In the genomic region with DNA sequence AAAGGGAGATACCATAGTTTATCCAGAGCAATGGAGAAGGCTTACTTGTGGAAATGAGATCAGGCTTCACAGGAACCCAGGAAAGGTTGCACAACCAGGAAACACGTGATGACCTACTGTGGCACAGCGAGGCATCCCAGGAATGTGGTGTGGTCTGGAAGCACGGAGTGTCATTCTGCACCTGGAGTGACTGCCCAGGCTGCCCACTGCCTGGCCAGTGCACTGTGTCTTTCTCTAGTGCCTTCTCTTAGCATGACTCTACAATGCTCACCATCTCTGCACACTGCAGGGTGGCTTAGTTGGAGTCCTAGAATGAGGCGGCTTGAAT, we compare ENCODE assay signal across 16 cellular contexts. TPM values are rescaled to one million over a fixed set of nuclear protein-coding genes. Genes with fewer than 3 reads are reported as not detected.
DNase-seq lines count a peak whose midpoint lies in the region; ATAC-seq, FAIRE-seq and TF ChIP-seq lines count a peak whose summit lies in the region.
"Had no signal": no experiment of that assay in that cellular context is flagged by ENCODE, and none has a peak within 500 bp of the region (broad histone marks: within the 10 kb centered on the region; RNA-seq: fewer than 3 reads in every experiment).

No MANE protein-coding gene starts in this region.

- H3K4me3 ChIP-seq in right atrium auricular region (no peak overlapping the region), lower leg skin (ENCODE audit: low read depth, poor library complexity, severe bottlenecking) (no peak overlapping the region)
- H3K4me3 ChIP-seq: adrenal gland, dorsolateral prefrontal cortex, tibial nerve had no signal

- no peak overlapping the region for H3K27ac ChIP-seq in right atrium auricular region
- H3K27ac ChIP-seq: 22Rv1, adrenal gland, dorsolateral prefrontal cortex, tibial nerve had no signal

- H3K36me3 ChIP-seq in right atrium auricular region, result no peaks in the 10 kb centered on the region
- H3K36me3 ChIP-seq: adrenal gland, tibial nerve had no signal

- WGBS in lower leg skin, 2 donors, result 63 to 77% methylated on average over 4 of the region's 4 CpGs

- no peaks in the 10 kb centered on the region for H3K27me3 ChIP-seq in right atrium auricular region
- H3K27me3 ChIP-seq: adrenal gland, dorsolateral prefrontal cortex, tibial nerve had no signal

- no peak for DNase-seq in Right ventricle myocardium inferior (ENCODE audit: missing footprints)
- no peak for DNase-seq in right atrium auricular region (ENCODE audit: low spot score)
- DNase-seq in T1000 (lab: John Stamatoyannopoulos, UW), result peak; percentile 6
- peak; percentile 53 for DNase-seq in iPS-NIHi7 (ENCODE audit: extremely low spot score)
- DNase-seq in urothelium cell line (ENCODE audit: low spot score), result peak; percentile 63
- DNase-seq in lower leg skin (ENCODE audit: low spot score in 2 of 2), result no peak
- DNase-seq: adrenal gland; dorsolateral prefrontal cortex; NCI-H146; nucleus accumbens; stimulated activated CD4-positive, alpha-beta T cell treated with anti-CD3 and anti-CD28 coated beads, Interleukin-15, amount 100 ng/mL, for 24 hours had no signal

- H3K9me3 ChIP-seq in right atrium auricular region, result no peaks in the 10 kb centered on the region
- H3K9me3 ChIP-seq: adrenal gland, tibial nerve had no signal

- intact Hi-C loops in Right ventricle myocardium inferior (cut with DNase I), result no loop called here
- intact Hi-C loops in lower leg skin (cut with DNase I; ENCODE audit: low total_unique reads), result no loop called here

- FAIRE-seq in urothelium cell line (lab: Jason Lieb, UNC), result no peak
- FAIRE-seq: frontal cortex had no signal

- no peak for TF ChIP-seq POLR2A in lower leg skin (IDR thresholded peaks at IDR 0.05)

- peak; percentile 51 for ATAC-seq in Right ventricle myocardium inferior
- ATAC-seq in GM19397 (IDR thresholded peaks at IDR 0.05; ENCODE audit: unreplicated experiment), result no peak
- ATAC-seq in HG02763 (IDR thresholded peaks at IDR 0.05; ENCODE audit: unreplicated experiment), result no peak

- no peak for TF ChIP-seq CTCF in right atrium auricular region (IDR thresholded peaks at IDR 0.05)
- no peak for TF ChIP-seq CTCF in lower leg skin (IDR thresholded peaks at IDR 0.05)

- H3K4me1 ChIP-seq in right atrium auricular region, result no peaks in the 10 kb centered on the region
- H3K4me1 ChIP-seq: adrenal gland, tibial nerve had no signal

RNA-seq across cellular contexts. Expression of a gene that starts 48.9 kb away (rescaled TPM):
- total RNA-seq in Right ventricle myocardium inferior (8.3 TPM), right atrium auricular region (1 to 10 TPM in 1 of 2 donors, under 1 TPM in 1; 0.90 to 1.3 TPM), lower leg skin (under 1 TPM in 3 of 4 donors, not detected in 1; 0.06 to 0.20 (median 0.08) TPM)

Comparison
In these comparisons a context has a peak if more than half of its experiments do, and no peak if none do; other contexts are left out.
1. DNase-seq: peak in T1000 (single experiment), iPS-NIHi7 (single experiment) and urothelium cell line (single experiment); none in Right ventricle myocardium inferior (single experiment), right atrium auricular region (single experiment) and lower leg skin (0 of 2).